Comparison of ENCODE assay signal across 7 cellular contexts in the genomic region with DNA sequence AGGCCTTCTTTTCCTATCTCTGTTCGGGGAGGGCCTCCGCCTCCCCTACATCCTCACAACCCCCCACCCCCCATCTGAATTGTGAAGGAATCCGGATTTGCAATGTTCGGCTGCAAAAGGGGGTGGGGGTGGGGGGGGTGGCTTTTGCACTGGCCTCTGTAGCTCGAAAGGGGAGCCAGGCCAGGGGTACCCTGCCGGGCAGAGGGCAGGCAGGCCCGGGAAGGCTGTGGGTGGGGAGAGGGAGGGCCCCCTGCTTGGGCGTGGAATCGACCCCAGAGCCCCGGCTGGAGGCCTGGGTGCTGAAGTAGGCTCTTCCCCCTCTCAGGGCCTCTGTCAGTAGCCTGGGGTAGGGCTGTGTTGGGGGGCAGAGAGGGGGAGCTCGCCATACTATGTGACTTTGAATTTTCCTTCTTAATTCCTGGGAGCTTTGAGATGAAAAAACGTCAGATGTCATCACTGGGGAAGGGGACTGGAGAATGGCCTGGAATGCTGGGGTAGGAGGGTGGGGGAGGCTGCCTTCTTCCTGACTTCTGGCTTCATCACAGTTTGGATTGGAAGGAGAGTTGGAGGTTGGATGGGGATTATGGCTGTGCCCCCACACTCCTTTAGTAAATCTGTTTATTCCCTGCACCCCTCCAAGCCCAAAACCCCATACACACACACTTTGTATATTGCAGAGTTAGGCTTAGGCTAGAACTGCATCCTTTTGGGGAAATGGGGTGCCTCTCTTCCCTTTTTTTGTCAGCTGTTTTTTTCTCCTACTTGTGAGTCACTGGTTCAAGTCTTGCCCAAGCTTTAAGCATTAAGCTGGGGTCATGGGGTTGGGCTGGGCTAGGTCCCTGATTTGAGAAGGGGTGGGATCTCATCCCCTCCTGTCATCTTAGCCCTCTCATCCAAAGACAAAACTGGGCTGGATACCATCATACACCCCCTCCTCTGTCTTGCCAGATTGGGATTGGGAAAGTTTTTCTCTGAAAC. TPM values are rescaled to one million over a fixed set of nuclear protein-coding genes. Genes with fewer than 3 reads are reported as not detected.
A peak's percentile ranks its signal among the peaks of the same experiment; 100 is the strongest.
DNase-seq lines count a peak whose midpoint lies in the region; ATAC-seq, FAIRE-seq and TF ChIP-seq lines count a peak whose summit lies in the region.
"Had no signal": no experiment of that assay in that cellular context is flagged by ENCODE, and none has a peak within 500 bp of the region (broad histone marks: within the 10 kb centered on the region; RNA-seq: fewer than 3 reads in every experiment).

No MANE protein-coding gene starts in this region.

- peaks cover 43% of the 10 kb centered on the region for H4K20me1 ChIP-seq in astrocyte (ENCODE audit: insufficient read depth, low read length)

- H3K4me3 ChIP-seq in astrocyte (ENCODE audit: insufficient read depth, low read depth, low read length) (peak overlapping the region; percentile 83), muscle layer of duodenum (ENCODE audit: low read depth in 1 of 2, low read length in 2 of 2) (peak overlapping the region; percentile 70 to 87)

- peak overlapping the region; percentile 99 for H3K4me2 ChIP-seq in astrocyte (ENCODE audit: low read length)

- H3K4me3 Mint-ChIP-seq in astrocyte (ENCODE audit: unreplicated experiment), result peak overlapping the region; percentile 96

- peak; percentile 34 for DNase-seq in G401 (ENCODE audit: low spot score)
- no peak for DNase-seq in astrocyte (ENCODE audit: low read depth)
- no peak for DNase-seq in NCI-H187 treated with DMSO at 0.1 percent for 48 hours (lab: John Stamatoyannopoulos, UW)

- no peaks in the 10 kb centered on the region for H3K27me3 Mint-ChIP-seq in astrocyte (ENCODE audit: low read depth, unreplicated experiment)

- in situ Hi-C loops in G401 (cut with HindIII; ENCODE audit: low sequenced_read_pairs), result no loop called here

- no peak for TF ChIP-seq CTCF in astrocyte (IDR thresholded peaks at IDR 0.05; ENCODE audit: insufficient read depth, low read depth, low read length)

- no peaks in the 10 kb centered on the region for H3K9me3 Mint-ChIP-seq in astrocyte (ENCODE audit: unreplicated experiment)

- H3K79me2 ChIP-seq in astrocyte (ENCODE audit: insufficient read depth, low read length), result peaks cover 59% of the 10 kb centered on the region

- H3K9ac ChIP-seq in astrocyte (ENCODE audit: low read length), result peak overlapping the region; percentile 87

- peak overlapping the region; percentile 95 for H3K27ac Mint-ChIP-seq in astrocyte (ENCODE audit: unreplicated experiment)

- H3K4me1 ChIP-seq in astrocyte (ENCODE audit: insufficient read depth, low read length), result peaks cover 51% of the 10 kb centered on the region
- peaks cover 31 to 51% of the 10 kb centered on the region in 2 donors for H3K4me1 ChIP-seq in muscle layer of duodenum (ENCODE audit: control insufficient read depth in 1 of 2, insufficient read depth in 2 of 2, low read length in 2 of 2)

- H3K27ac ChIP-seq in astrocyte (ENCODE audit: low read depth, low read length) (peak overlapping the region; percentile 22), muscle layer of duodenum (ENCODE audit: low read length) (peak overlapping the region; percentile 71)
- H3K27ac ChIP-seq: neutrophil had no signal

- no peak overlapping the region for H2AFZ ChIP-seq in astrocyte (ENCODE audit: low read depth, low read length)

- no peaks in the 10 kb centered on the region for H3K36me3 ChIP-seq in astrocyte (ENCODE audit: insufficient read depth, low read length)
- H3K36me3 ChIP-seq in muscle layer of duodenum (ENCODE audit: control insufficient read depth in 1 of 2, insufficient read depth in 2 of 2, low read length in 2 of 2), result peaks cover 0 to 9% of the 10 kb centered on the region in 2 donors
- H3K36me3 ChIP-seq: neutrophil had no signal

- FAIRE-seq in astrocyte (lab: Jason Lieb, UNC), result no peak

- peaks cover 35% of the 10 kb centered on the region for H3K4me1 Mint-ChIP-seq in astrocyte (ENCODE audit: low read depth, unreplicated experiment)

- H3K9me3 ChIP-seq in astrocyte (ENCODE audit: insufficient read depth, low read depth, low read length) (no peaks in the 10 kb centered on the region), muscle layer of duodenum (ENCODE audit: control insufficient read depth in 1 of 2, low read length in 2 of 2) (no peaks in the 10 kb centered on the region)
- H3K9me3 ChIP-seq: neutrophil had no signal

- no peak for ATAC-seq in HG03280 (IDR thresholded peaks at IDR 0.05; ENCODE audit: unreplicated experiment)
- ATAC-seq in esophagus mucosa, result no peak

- H3K27me3 ChIP-seq in astrocyte (ENCODE audit: insufficient read depth, low read length) (no peaks in the 10 kb centered on the region), muscle layer of duodenum (ENCODE audit: low read depth, low read length) (no peaks in the 10 kb centered on the region)

- no peaks in the 10 kb centered on the region for H3K36me3 Mint-ChIP-seq in astrocyte (ENCODE audit: low read depth, unreplicated experiment)

RNA-seq across cellular contexts. Expression of a gene that starts 1.3 kb away (rescaled TPM):
- total RNA-seq in G401 (2014; rRNA removed; shearing (Covaris generic)), result 19.3 and 25.1 TPM in 2 replicates
- total RNA-seq in astrocyte (369 and 397 TPM in 2 replicates), esophagus mucosa (74.0 TPM)

RNA-seq across cellular contexts. Expression of a gene that starts 17.8 kb away (rescaled TPM):
- total RNA-seq in G401 (2014; rRNA removed; shearing (Covaris generic)), result not detected in 2 replicates
- total RNA-seq in astrocyte (not detected in 2 replicates), esophagus mucosa (not detected)

RNA-seq across cellular contexts. Expression of a gene that starts 18.4 kb away (rescaled TPM):
- total RNA-seq in G401 (2014; rRNA removed; shearing (Covaris generic)), result 62.6 and 64.9 TPM in 2 replicates
- 33.8 and 36.2 TPM in 2 replicates for total RNA-seq in astrocyte
- total RNA-seq in esophagus mucosa, result 108 TPM

RNA-seq across cellular contexts. Expression of a gene that starts 40.7 kb away (rescaled TPM):
- 44.2 TPM in 2 replicates for total RNA-seq in G401 (2014; rRNA removed; shearing (Covaris generic))
- total RNA-seq in astrocyte (36.6 and 37.8 TPM in 2 replicates), esophagus mucosa (13.7 TPM)

RNA-seq across cellular contexts. Expression of a gene that starts 51.0 kb away (rescaled TPM):
- total RNA-seq in G401 (2014; rRNA removed; shearing (Covaris generic)), result 17.4 and 23.9 TPM in 2 replicates
- 9.4 and 10.6 TPM in 2 replicates for total RNA-seq in astrocyte
- 5.7 TPM for total RNA-seq in esophagus mucosa
